8 cellular contexts compared by ENCODE assay signal in the genomic region with DNA sequence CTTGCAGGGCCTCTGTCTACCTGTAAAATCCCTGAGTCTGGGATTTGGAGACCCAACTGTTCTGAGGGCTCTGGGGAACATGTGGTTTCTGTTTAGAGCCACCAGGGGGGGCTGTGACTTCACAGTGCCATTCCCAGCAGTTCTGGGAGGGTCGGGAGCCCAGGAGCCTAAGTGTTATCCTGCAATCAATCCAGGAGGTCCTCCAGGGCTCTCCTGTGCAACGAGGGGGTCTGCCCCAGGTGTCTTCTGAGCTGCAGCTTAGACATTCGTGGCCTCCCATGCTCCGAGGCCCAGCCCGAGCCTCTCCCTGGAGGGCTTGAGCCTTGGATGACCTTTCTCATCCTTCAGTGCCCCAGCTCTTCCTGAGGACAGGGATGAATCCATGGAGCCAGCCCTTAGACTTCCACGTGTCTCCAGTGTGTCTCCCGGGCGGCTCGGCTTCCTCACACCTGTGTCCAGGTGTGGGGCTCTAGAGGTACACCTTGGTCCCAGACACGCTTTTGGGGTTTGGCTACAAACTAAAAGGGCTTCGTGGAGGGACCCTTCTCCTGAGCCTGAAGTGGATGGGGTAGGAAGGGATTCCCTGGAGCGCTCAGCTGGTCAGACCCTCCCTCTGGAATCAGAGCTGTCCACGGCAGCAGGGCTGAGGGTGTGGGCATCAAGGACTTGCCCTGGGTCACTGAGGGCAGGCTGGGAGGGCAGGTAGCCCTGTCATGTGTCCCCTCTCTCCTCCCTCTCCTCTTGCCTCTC. TPM values are rescaled to one million over a fixed set of nuclear protein-coding genes. Genes with fewer than 3 reads are reported as not detected.
DNase-seq lines count a peak whose midpoint lies in the region; ATAC-seq and TF ChIP-seq lines count a peak whose summit lies in the region.

No MANE protein-coding gene starts in this region.

- TF ChIP-seq CTCF in A673 (conservative IDR thresholded peaks at IDR 0.05; ENCODE audit: low read depth, low read length) = peak; percentile 89

- no peak overlapping the region for H2BK15ac ChIP-seq in neuronal stem cell (ENCODE audit: low read length)

- H4K91ac ChIP-seq in neuronal stem cell (ENCODE audit: low read depth, low read length, poor library complexity) = no peak overlapping the region

- CTCF ChIA-PET in A673 (lab: Charles Lee) = interaction anchor here (0.9 to 1.3 kb wide), 2 partner anchors 42 to 77 kb away, joined by 3 to 5 read pairs; no protein-coding TSS in a partner anchor

- H3K27ac ChIP-seq in A673 (ENCODE audit: low read depth, low read length, poor library complexity, severe bottlenecking) = no peak overlapping the region
- no peak overlapping the region for H3K27ac ChIP-seq in neuronal stem cell (replicated peaks; ENCODE audit: low read length)

- no peak overlapping the region for H3K9ac ChIP-seq in neuronal stem cell (ENCODE audit: low read depth, low read length, poor library complexity)

- no peak overlapping the region for H3K23ac ChIP-seq in neuronal stem cell (ENCODE audit: low read depth, low read length, poor library complexity)

- H3K4me2 ChIP-seq in neuronal stem cell (ENCODE audit: insufficient read depth, low read length, poor library complexity, severe bottlenecking) = no peak overlapping the region

- no TSS peak for BruUV-seq in A673 (replicated peaks; lab: Mats Ljungman, UMichigan)

- peaks cover 6% of the 10 kb centered on the region for H3K27me3 Mint-ChIP-seq in activated CD4-positive, alpha-beta T cell treated with anti-CD3 and anti-CD28 coated beads, Interleukin-2, amount 10 ng/mL, durations not matched to agents 24 days and 14 days

- no peaks in the 10 kb centered on the region for H3K36me3 Mint-ChIP-seq in activated CD4-positive, alpha-beta T cell treated with anti-CD3 and anti-CD28 coated beads, Interleukin-2, amount 10 ng/mL, durations not matched to agents 24 days and 14 days (ENCODE audit: low read depth)

- H3K4me3 ChIP-seq in A673 (ENCODE audit: low read depth, low read length, poor library complexity, severe bottlenecking) = no peak overlapping the region
- no peak overlapping the region for H3K4me3 ChIP-seq in neuronal stem cell (ENCODE audit: low read length in 2 of 2)

- ATAC-seq in GM18873 (IDR thresholded peaks at IDR 0.05; ENCODE audit: low FRiP score, unreplicated experiment) = no peak

- no peak overlapping the region for H3K14ac ChIP-seq in neuronal stem cell (ENCODE audit: low read length)

- no peak overlapping the region for H2AFZ ChIP-seq in neuronal stem cell (ENCODE audit: low read length)

- no peaks in the 10 kb centered on the region for H3K4me1 ChIP-seq in A673 (ENCODE audit: insufficient read depth, low read length, poor library complexity, severe bottlenecking)
- no peaks in the 10 kb centered on the region for H3K4me1 ChIP-seq in neuronal stem cell (ENCODE audit: control insufficient read depth in 2 of 2, insufficient read depth in 1 of 2, low read depth in 1 of 2, low read length in 2 of 2)

- H3K9me3 Mint-ChIP-seq in activated CD4-positive, alpha-beta T cell treated with anti-CD3 and anti-CD28 coated beads, Interleukin-2, amount 10 ng/mL, durations not matched to agents 24 days and 14 days = no peaks in the 10 kb centered on the region

- POLR2A ChIA-PET in A673 (lab: Charles Lee; ENCODE audit: low non-redundant PET) = no interaction called here

- no peaks in the 10 kb centered on the region for H3K79me1 ChIP-seq in neuronal stem cell (ENCODE audit: low read depth, low read length)

- H3K36me3 ChIP-seq in A673 (ENCODE audit: insufficient read depth, low read length, poor library complexity, severe bottlenecking) (no peaks in the 10 kb centered on the region), neuronal stem cell (replicated peaks in 1 of 2; ENCODE audit: control insufficient read depth in 2 of 2, insufficient read depth in 2 of 2, low read length in 2 of 2) (peaks cover 2 to 44% of the 10 kb centered on the region in 2 donors)

- DNase-seq in A673 (ENCODE audit: low spot score) (peak; percentile 73), ELR (ENCODE audit: low read depth) (peak; percentile 77), NCI-H1105 (lab: John Stamatoyannopoulos, UW) (peak; percentile 64), foreskin melanocyte (peak; percentile 35), neuronal stem cell (ENCODE audit: low spot score) (peak; percentile 65)
- DNase-seq in activated CD4-positive, alpha-beta T cell treated with anti-CD3 and anti-CD28 coated beads, Interleukin-2, amount 10 ng/mL, durations not matched to agents 24 days and 14 days = peak; percentile 76
- no peak for DNase-seq in effector CD8-positive, alpha-beta T cell (lab: John Stamatoyannopoulos, UW)

- no peak overlapping the region for H3K4me3 Mint-ChIP-seq in activated CD4-positive, alpha-beta T cell treated with anti-CD3 and anti-CD28 coated beads, Interleukin-2, amount 10 ng/mL, durations not matched to agents 24 days and 14 days

- intact Hi-C loops in A673 (cut with micrococcal nuclease; ENCODE audit: unreplicated experiment) = loop anchor here (1.0 to 5.0 kb wide), 2 partner anchors 319 to 480 kb away; no protein-coding TSS in a partner anchor
- intact Hi-C loops in activated CD4-positive, alpha-beta T cell treated with anti-CD3 and anti-CD28 coated beads, Interleukin-2, amount 10 ng/mL, durations not matched to agents 24 days and 14 days (cut with micrococcal nuclease) = loop anchor here (1.0 to 2.0 kb wide), 2 partner anchors 180 to 319 kb away; no protein-coding TSS in a partner anchor

- H4K8ac ChIP-seq in neuronal stem cell (ENCODE audit: low read depth, low read length) = no peak overlapping the region

- H3K9me3 ChIP-seq in A673 (ENCODE audit: low read depth, low read length, poor library complexity, severe bottlenecking) (no peaks in the 10 kb centered on the region), neuronal stem cell (replicated peaks in 1 of 2; ENCODE audit: control insufficient read depth in 2 of 2, insufficient read depth in 1 of 2, low read depth in 1 of 2, low read length in 2 of 2) (no peaks in the 10 kb centered on the region)

- H3K18ac ChIP-seq in neuronal stem cell (ENCODE audit: low read length) = no peak overlapping the region

- no peak overlapping the region for H3K27ac Mint-ChIP-seq in activated CD4-positive, alpha-beta T cell treated with anti-CD3 and anti-CD28 coated beads, Interleukin-2, amount 10 ng/mL, durations not matched to agents 24 days and 14 days

- H2BK12ac ChIP-seq in neuronal stem cell (ENCODE audit: low read length) = peak overlapping the region; percentile 8

- no peak overlapping the region for H2BK120ac ChIP-seq in neuronal stem cell (ENCODE audit: low read depth, low read length)

- no peak overlapping the region for H2BK5ac ChIP-seq in neuronal stem cell (ENCODE audit: low read length)

- H2AK5ac ChIP-seq in neuronal stem cell (ENCODE audit: low read depth, low read length) = no peak overlapping the region

- WGBS in neuronal stem cell (ENCODE audit: extremely low coverage in 2 of 2, insufficient read length in 2 of 2, insufficient replicate concordance in 1 of 2), 2 donors = no CpG with 5 or more reads among the region's 13 CpGs

- H3K27me3 ChIP-seq in A673 (replicated peaks; ENCODE audit: insufficient read depth, low read depth, low read length, poor library complexity) (no peaks in the 10 kb centered on the region), neuronal stem cell (ENCODE audit: control insufficient read depth in 3 of 3, insufficient read depth in 3 of 3, low read depth in 1 of 3, low read length in 3 of 3) (no peaks in the 10 kb centered on the region)

- no peaks in the 10 kb centered on the region for H3K4me1 Mint-ChIP-seq in activated CD4-positive, alpha-beta T cell treated with anti-CD3 and anti-CD28 coated beads, Interleukin-2, amount 10 ng/mL, durations not matched to agents 24 days and 14 days

- no peak overlapping the region for H3K4ac ChIP-seq in neuronal stem cell (ENCODE audit: low read length)

RNA-seq across cellular contexts. Expression of a gene that starts 20.3 kb away (rescaled TPM):
- total RNA-seq in A673 (2021) = 2.6 and 4.1 TPM in 2 replicates
- total RNA-seq in activated CD4-positive, alpha-beta T cell treated with anti-CD3 and anti-CD28 coated beads, Interleukin-2, amount 10 ng/mL, durations not matched to agents 24 days and 14 days = 6.9 and 8.0 TPM in 2 replicates
- polyA plus RNA-seq in neuronal stem cell (2013, experiment 1 of 2) = 5.8 TPM
- polyA plus RNA-seq in neuronal stem cell (2013, experiment 2 of 2) = 6.1 TPM

RNA-seq across cellular contexts. Expression of a gene that starts 23.4 kb away (rescaled TPM):
- total RNA-seq in A673 (2021) = 26.6 and 35.9 TPM in 2 replicates
- 9.2 and 9.8 TPM in 2 replicates for total RNA-seq in activated CD4-positive, alpha-beta T cell treated with anti-CD3 and anti-CD28 coated beads, Interleukin-2, amount 10 ng/mL, durations not matched to agents 24 days and 14 days
- polyA plus RNA-seq in neuronal stem cell (2013, experiment 1 of 2) = 26.3 TPM
- 24.4 TPM for polyA plus RNA-seq in neuronal stem cell (2013, experiment 2 of 2)

RNA-seq across cellular contexts. Expression of a gene that starts 54.2 kb away (rescaled TPM):
- 218 and 225 TPM in 2 replicates for total RNA-seq in A673 (2021)
- 229 and 237 TPM in 2 replicates for total RNA-seq in activated CD4-positive, alpha-beta T cell treated with anti-CD3 and anti-CD28 coated beads, Interleukin-2, amount 10 ng/mL, durations not matched to agents 24 days and 14 days
- 68.7 TPM for polyA plus RNA-seq in neuronal stem cell (2013, experiment 1 of 2)
- 67.7 TPM for polyA plus RNA-seq in neuronal stem cell (2013, experiment 2 of 2)
